9 cellular contexts compared by ENCODE assay signal in genomic region chr3:172580680-172581079, GRCh38. TPM values are rescaled to one million over a fixed set of nuclear protein-coding genes. Genes with fewer than 3 reads are reported as not detected.
A peak's percentile ranks its signal among the peaks of the same experiment; 100 is the strongest.
DNase-seq lines count a peak whose midpoint lies in the region; ATAC-seq and TF ChIP-seq lines count a peak whose summit lies in the region.
"Had no signal": no experiment of that assay in that cellular context is flagged by ENCODE, and none has a peak within 500 bp of the region (broad histone marks: within the 10 kb centered on the region; RNA-seq: fewer than 3 reads in every experiment).

No MANE protein-coding gene starts in this region.

- peak; percentile 88 for ATAC-seq in GM18502 (IDR thresholded peaks at IDR 0.05; ENCODE audit: poor library complexity, unreplicated experiment)
- ATAC-seq in GM21447 (IDR thresholded peaks at IDR 0.05; ENCODE audit: unreplicated experiment), result peak; percentile 72
- ATAC-seq in HG03520 (IDR thresholded peaks at IDR 0.05; ENCODE audit: unreplicated experiment), result peak; percentile 62

- no peaks in the 10 kb centered on the region for H3K27me3 ChIP-seq in esophagus muscularis mucosa

- WGBS in esophagus muscularis mucosa, result 73% methylated on average over 1 of the region's 1 CpG

- no peak for TF ChIP-seq CTCF in esophagus muscularis mucosa (IDR thresholded peaks at IDR 0.05)

- intact Hi-C loops in esophagus muscularis mucosa (cut with DNase I), result no loop called here

- no peak for TF ChIP-seq POLR2A in esophagus muscularis mucosa (IDR thresholded peaks at IDR 0.05; ENCODE audit: low read depth)

- DNase-seq in esophagus muscularis mucosa (ENCODE audit: extremely low spot score), result no peak
- DNase-seq in NCI-H345 treated with DMSO at 0.1 percent for 48 hours (lab: John Stamatoyannopoulos, UW; ENCODE audit: unreplicated experiment), result no peak
- no peak for DNase-seq in NCI-H1105 treated with DMSO at 0.1 percent for 48 hours (lab: John Stamatoyannopoulos, UW)
- no peak for DNase-seq in GOT3 (lab: John Stamatoyannopoulos, UW)
- no peak for DNase-seq in NCI-H128 (lab: John Stamatoyannopoulos, UW; ENCODE audit: unreplicated experiment)

- H3K36me3 ChIP-seq in esophagus muscularis mucosa, result no peaks in the 10 kb centered on the region

- H3K4me3 ChIP-seq in esophagus muscularis mucosa, result no peak overlapping the region
- H3K4me3 ChIP-seq: lung had no signal

- no peak for TF ChIP-seq EP300 in esophagus muscularis mucosa (IDR thresholded peaks at IDR 0.05)

- H3K27ac ChIP-seq in esophagus muscularis mucosa (replicated peaks in 1 of 4), result peak overlapping the region; percentile 0 to 32 (median 10)

- peaks cover 2 to 13% (median 9%) of the 10 kb centered on the region in 4 donors for H3K4me1 ChIP-seq in esophagus muscularis mucosa

- H3K9me3 ChIP-seq in esophagus muscularis mucosa, result no peaks in the 10 kb centered on the region

RNA-seq across cellular contexts. Expression of gene TNFSF10, which starts 57.5 kb away (rescaled TPM):
- total RNA-seq in esophagus muscularis mucosa, result 10 to 100 TPM; 23.3 to 31.4 (median 27.7) TPM
